ENCODE assay signal across 19 cellular contexts in the genomic region with DNA sequence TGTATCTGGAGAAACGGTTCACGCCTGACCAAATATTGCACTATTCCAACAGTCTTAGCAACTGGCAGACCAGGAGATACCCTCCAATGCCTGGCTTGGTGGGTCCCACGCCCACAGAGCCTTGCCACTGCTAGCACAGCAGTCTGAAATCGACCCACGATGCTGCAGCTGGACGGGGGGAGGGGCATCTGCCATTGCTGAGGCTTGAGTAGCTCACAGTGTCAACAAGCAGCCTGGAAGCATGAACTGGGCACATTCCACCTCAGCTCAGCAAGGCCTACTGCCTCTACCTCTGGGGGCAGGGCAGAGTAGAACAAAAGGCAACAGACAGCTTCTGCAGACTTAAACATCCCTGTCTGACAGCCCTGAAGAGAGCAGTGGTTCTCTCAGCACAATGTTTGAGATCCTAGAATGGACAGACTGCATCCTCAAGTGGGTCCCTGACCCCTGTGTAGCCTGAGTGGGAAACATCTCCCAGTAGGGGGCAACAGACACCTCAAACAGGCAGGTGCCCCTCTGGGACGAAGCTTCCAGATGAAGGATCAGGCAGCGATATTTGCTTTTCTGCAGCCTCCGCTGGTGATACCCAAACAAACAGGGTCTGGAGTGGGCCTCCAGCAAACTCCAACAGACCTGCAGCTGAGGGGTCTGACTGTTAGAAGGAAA.
DNase-seq lines count a peak whose midpoint lies in the region; ATAC-seq and TF ChIP-seq lines count a peak whose summit lies in the region.
"Had no signal": no experiment of that assay in that cellular context is flagged by ENCODE, and none has a peak within 500 bp of the region (broad histone marks: within the 10 kb centered on the region; RNA-seq: fewer than 3 reads in every experiment).

No MANE protein-coding gene starts in this region.

- no peak overlapping the region for H2AFZ ChIP-seq in HCT116 (ENCODE audit: low read depth, low read length, poor library complexity, severe bottlenecking)
- H2AFZ ChIP-seq in mesenchymal stem cell (ENCODE audit: low read depth, low read length) = no peak overlapping the region

- no peak overlapping the region for H3K4me3 Mint-ChIP-seq in WTC11
- no peak overlapping the region for H3K4me3 Mint-ChIP-seq in activated naive CD8-positive, alpha-beta T cell treated with anti-CD3 and anti-CD28 coated beads, Interleukin-2, amount 50 U/mL, for 24 hours
- H3K4me3 Mint-ChIP-seq: activated CD8-positive, alpha-beta T cell treated with anti-CD3 and anti-CD28 coated beads for 36 hours; stimulated activated effector memory CD8-positive, alpha-beta T cell treated with anti-CD3 and anti-CD28 coated beads, Interleukin-12 subunit alpha, Interleukin-12 subunit beta, amount 100 ng/mL, for 72 hours had no signal

- peaks cover 7% of the 10 kb centered on the region for H3K27me3 Mint-ChIP-seq in WTC11 (ENCODE audit: low read depth)
- peaks cover 37% of the 10 kb centered on the region for H3K27me3 Mint-ChIP-seq in activated naive CD8-positive, alpha-beta T cell treated with anti-CD3 and anti-CD28 coated beads, Interleukin-2, amount 50 U/mL, for 24 hours

- H3K9me3 Mint-ChIP-seq in WTC11 = peaks cover 33% of the 10 kb centered on the region
- H3K9me3 Mint-ChIP-seq in activated naive CD8-positive, alpha-beta T cell treated with anti-CD3 and anti-CD28 coated beads, Interleukin-2, amount 50 U/mL, for 24 hours = peaks cover 10% of the 10 kb centered on the region
- H3K9me3 Mint-ChIP-seq: activated CD8-positive, alpha-beta T cell treated with anti-CD3 and anti-CD28 coated beads for 36 hours had no signal

- CTCF ChIA-PET in HCT116 (lab: Charles Lee) (no interaction called here), WTC11 (lab: Charles Lee) (interaction anchor here (0.7 to 1.6 kb wide), 3 partner anchors 15 to 805 kb away, joined by 3 to 9 read pairs (median 3); no protein-coding TSS in a partner anchor)

- H3K18ac ChIP-seq in mesenchymal stem cell (ENCODE audit: low read depth in 1 of 2, low read length in 2 of 2) = peak overlapping the region in 1 of 2 experiments; percentile 71

- no peak overlapping the region for H3K4me2 ChIP-seq in HCT116 (ENCODE audit: low read length)
- no peak overlapping the region for H3K4me2 ChIP-seq in mesenchymal stem cell (ENCODE audit: low read length, poor library complexity, severe bottlenecking)

- BruUV-seq in HCT116 (replicated peaks; lab: Mats Ljungman, UMichigan) = no TSS peak

- POLR2A ChIA-PET in HCT116 (lab: Charles Lee) (no interaction called here), WTC11 (lab: Charles Lee) (no interaction called here)

- intact Hi-C loops in HCT116 (cut with micrococcal nuclease) = no loop called here
- intact Hi-C loops in left lung (cut with DNase I) = no loop called here
- intact Hi-C loops in sigmoid colon (cut with DNase I) = no loop called here

- H3K9me3 ChIP-seq in HCT116 (ENCODE audit: control insufficient read depth in 1 of 2, insufficient read depth in 1 of 2, low read depth in 1 of 2, low read length in 2 of 2) (no peaks in the 10 kb centered on the region), left lung (peaks cover 0 to 2% of the 10 kb centered on the region in 2 donors), sigmoid colon (no peaks in the 10 kb centered on the region), mesenchymal stem cell (ENCODE audit: control insufficient read depth, low read length) (no peaks in the 10 kb centered on the region)
- H3K9me3 ChIP-seq: ascending aorta, gastrocnemius medialis, SJCRH30 had no signal

- H3K4me1 ChIP-seq in HCT116 (ENCODE audit: control insufficient read depth in 1 of 2, insufficient read depth in 2 of 2, low read length in 2 of 2) (no peaks in the 10 kb centered on the region), left lung (no peaks in the 10 kb centered on the region), sigmoid colon (peaks cover 0 to 6% (median 0%) of the 10 kb centered on the region in 4 donors), mesenchymal stem cell (ENCODE audit: control insufficient read depth, insufficient read depth, low read depth, low read length) (no peaks in the 10 kb centered on the region)
- H3K4me1 ChIP-seq: ascending aorta, gastrocnemius medialis, SJCRH30 had no signal

- H2BK15ac ChIP-seq in mesenchymal stem cell (ENCODE audit: low read depth, poor library complexity, severe bottlenecking) = no peak overlapping the region

- no peaks in the 10 kb centered on the region for H3K79me2 ChIP-seq in HCT116 (ENCODE audit: insufficient read depth, low read length)

- H3K36me3 Mint-ChIP-seq in WTC11 = peaks cover 7% of the 10 kb centered on the region; the same call in 1 of the 2 replicates
- peaks cover 6% of the 10 kb centered on the region for H3K36me3 Mint-ChIP-seq in activated naive CD8-positive, alpha-beta T cell treated with anti-CD3 and anti-CD28 coated beads, Interleukin-2, amount 50 U/mL, for 24 hours (ENCODE audit: low read depth)
- H3K36me3 Mint-ChIP-seq: IgD-negative memory B cell; stimulated activated effector memory CD8-positive, alpha-beta T cell treated with anti-CD3 and anti-CD28 coated beads, Interleukin-12 subunit alpha, Interleukin-12 subunit beta, amount 100 ng/mL, for 72 hours had no signal

- H3K9me2 ChIP-seq in HCT116 (ENCODE audit: insufficient read depth) = no peaks in the 10 kb centered on the region

- H3K23ac ChIP-seq in mesenchymal stem cell (ENCODE audit: low read length in 2 of 2) = no peak overlapping the region

- RAD21 ChIA-PET in HCT116 (lab: Charles Lee; ENCODE audit: low non-redundant PET in 1 of 2, low total read pairs in 2 of 2, uncharacterized antibody in 2 of 2, unreplicated experiment in 2 of 2) = no interaction called here

- H3K14ac ChIP-seq in mesenchymal stem cell (ENCODE audit: low read length in 2 of 2) = no peak overlapping the region

- H3K4me1 Mint-ChIP-seq in WTC11 = no peaks in the 10 kb centered on the region
- H3K4me1 Mint-ChIP-seq in activated naive CD8-positive, alpha-beta T cell treated with anti-CD3 and anti-CD28 coated beads, Interleukin-2, amount 50 U/mL, for 24 hours = peaks cover 6% of the 10 kb centered on the region
- H3K4me1 Mint-ChIP-seq: stimulated activated effector memory CD8-positive, alpha-beta T cell treated with anti-CD3 and anti-CD28 coated beads, Interleukin-12 subunit alpha, Interleukin-12 subunit beta, amount 100 ng/mL, for 72 hours had no signal

- ATAC-seq in HCT116 (peak; percentile 40; the same call in 1 of the 2 replicates), WTC11 (no peak), left lung (peak; percentile 24), HG03280 (IDR thresholded peaks at IDR 0.05; ENCODE audit: unreplicated experiment) (no peak)
- ATAC-seq in activated naive CD8-positive, alpha-beta T cell treated with anti-CD3 and anti-CD28 coated beads, Interleukin-2, amount 50 U/mL, for 24 hours = no peak
- ATAC-seq: activated CD8-positive, alpha-beta T cell treated with anti-CD3 and anti-CD28 coated beads for 36 hours; gastrocnemius medialis; stimulated activated effector memory CD8-positive, alpha-beta T cell treated with anti-CD3 and anti-CD28 coated beads, Interleukin-12 subunit alpha, Interleukin-12 subunit beta, amount 100 ng/mL, for 72 hours had no signal

- no peaks in the 10 kb centered on the region for H3K27me3 ChIP-seq in HCT116 (ENCODE audit: insufficient read depth, low read length)
- H3K27me3 ChIP-seq in left lung = no peaks in the 10 kb centered on the region
- no peaks in the 10 kb centered on the region for H3K27me3 ChIP-seq in sigmoid colon
- H3K27me3 ChIP-seq in mesenchymal stem cell (ENCODE audit: control insufficient read depth in 1 of 2, insufficient read depth in 1 of 2, low read length in 2 of 2) = peaks cover 0 to 5% of the 10 kb centered on the region in 2 experiments
- H3K27me3 ChIP-seq: ascending aorta, gastrocnemius medialis, SJCRH30 had no signal

- no peak for TF ChIP-seq EP300 in sigmoid colon (IDR thresholded peaks at IDR 0.05)

- H3K36me3 ChIP-seq in HCT116 (ENCODE audit: control insufficient read depth in 1 of 2, insufficient read depth in 2 of 2, low read length in 2 of 2) (no peaks in the 10 kb centered on the region), left lung (no peaks in the 10 kb centered on the region), sigmoid colon (no peaks in the 10 kb centered on the region), mesenchymal stem cell (ENCODE audit: control insufficient read depth in 1 of 2, insufficient read depth in 2 of 2, low read depth in 1 of 2, low read length in 2 of 2) (no peaks in the 10 kb centered on the region)
- H3K36me3 ChIP-seq: ascending aorta, gastrocnemius medialis, SJCRH30 had no signal

- no peak overlapping the region for H2AK5ac ChIP-seq in mesenchymal stem cell (ENCODE audit: low read length, severe bottlenecking)

- TF ChIP-seq POLR2A in HCT116 (IDR thresholded peaks at IDR 0.05; ENCODE audit: borderline replicate concordance, extremely low read depth, insufficient read depth, insufficient read length) (no peak), sigmoid colon (IDR thresholded peaks at IDR 0.05) (no peak)

- H4K91ac ChIP-seq in mesenchymal stem cell (ENCODE audit: low read length) = no peak overlapping the region

- DNase-seq in HCT116 (ENCODE audit: low read depth, low spot score) (no peak), WTC11 (ENCODE audit: low spot score) (peak; percentile 16), left lung (no peak), sigmoid colon (no peak), mesenchymal stem cell (no peak)
- DNase-seq in activated naive CD8-positive, alpha-beta T cell treated with anti-CD3 and anti-CD28 coated beads, Interleukin-2, amount 50 U/mL, for 24 hours = no peak
- DNase-seq: activated CD8-positive, alpha-beta T cell treated with anti-CD3 and anti-CD28 coated beads for 36 hours; C1 segment of cervical spinal cord; effector memory CD4-positive, alpha-beta T cell; gastrocnemius medialis; NCI-H146; stimulated activated CD4-positive, alpha-beta T cell treated with anti-CD3 and anti-CD28 coated beads, Interleukin-2, amount 100 ng/mL, for 48 hours had no signal

- 63 to 69% methylated on average over 9 of the region's 9 CpGs for WGBS in sigmoid colon, 2 donors
- 89% methylated on average over 8 of the region's 9 CpGs for WGBS in mesenchymal stem cell

- no peak overlapping the region for H3K27ac Mint-ChIP-seq in WTC11
- no peak overlapping the region for H3K27ac Mint-ChIP-seq in activated naive CD8-positive, alpha-beta T cell treated with anti-CD3 and anti-CD28 coated beads, Interleukin-2, amount 50 U/mL, for 24 hours
- H3K27ac Mint-ChIP-seq: activated CD8-positive, alpha-beta T cell treated with anti-CD3 and anti-CD28 coated beads for 36 hours; activated T-helper 2 cell treated with anti-CD3 and anti-CD28 coated beads, Interferon-gamma antibody, Interleukin-2, Interleukin-4, amounts not matched to agents 10 μg/mL and 5 μg/mL and 100 μg/mL, durations not matched to agents 14 hours and 24 hours and 36 hours; IgD-negative memory B cell; stimulated activated effector memory CD8-positive, alpha-beta T cell treated with anti-CD3 and anti-CD28 coated beads, Interleukin-12 subunit alpha, Interleukin-12 subunit beta, amount 100 ng/mL, for 72 hours had no signal

- no peak overlapping the region for H4K8ac ChIP-seq in mesenchymal stem cell (ENCODE audit: low read length)

- H3K27ac ChIP-seq in C4-2B (no peak overlapping the region), HCT116 (ENCODE audit: low read depth, low read length) (no peak overlapping the region), left lung (no peak overlapping the region), sigmoid colon (no peak overlapping the region), mesenchymal stem cell (ENCODE audit: low read length, poor library complexity, severe bottlenecking) (no peak overlapping the region)
- H3K27ac ChIP-seq: ascending aorta, gastrocnemius medialis, SJCRH30 had no signal

- H2BK12ac ChIP-seq in mesenchymal stem cell (ENCODE audit: low read length in 2 of 2) = no peak overlapping the region

- H2BK5ac ChIP-seq in mesenchymal stem cell (ENCODE audit: low read depth, low read length, poor library complexity, severe bottlenecking) = no peak overlapping the region

- no peaks in the 10 kb centered on the region for H3K79me1 ChIP-seq in mesenchymal stem cell (replicated peaks; ENCODE audit: low read length, poor library complexity, severe bottlenecking)

- TF ChIP-seq RAD21 in HCT116 (IDR thresholded peaks at IDR 0.05; ENCODE audit: low read depth) = peak; percentile 30; the same call in 1 of the 2 replicates

- TF ChIP-seq CTCF in C4-2B (conservative IDR thresholded peaks at IDR 0.05) (peak; percentile 7; the same call in 1 of the 2 replicates), HCT116 (IDR thresholded peaks at IDR 0.05 in 2 of 3, conservative IDR thresholded peaks at IDR 0.05 in 1 of 3; ENCODE audit: borderline replicate concordance in 1 of 3, insufficient read depth in 1 of 3, low read depth in 2 of 3, low read length in 2 of 3) (peak; percentile 6 to 23 (median 21); a peak in 2 of 6 replicates), WTC11 (IDR thresholded peaks at IDR 0.05) (no peak), left lung (IDR thresholded peaks at IDR 0.05) (no peak), sigmoid colon (IDR thresholded peaks at IDR 0.05) (no peak)

- no peak overlapping the region for H3K4me3 ChIP-seq in HCT116 (replicated peaks in 1 of 2; ENCODE audit: low read depth in 1 of 2, low read length in 2 of 2)
- no peak overlapping the region for H3K4me3 ChIP-seq in left lung
- no peak overlapping the region for H3K4me3 ChIP-seq in sigmoid colon
- no peak overlapping the region for H3K4me3 ChIP-seq in mesenchymal stem cell (ENCODE audit: insufficient read depth in 1 of 2, low read depth in 1 of 2, low read length in 2 of 2)
- H3K4me3 ChIP-seq: ascending aorta, gastrocnemius medialis, SJCRH30 had no signal

- H4K20me1 ChIP-seq in HCT116 (ENCODE audit: insufficient read depth) = no peaks in the 10 kb centered on the region

- no peak overlapping the region for H2BK120ac ChIP-seq in mesenchymal stem cell (ENCODE audit: low read depth, low read length)

- no peak overlapping the region for H3K9ac ChIP-seq in HCT116 (ENCODE audit: low read length)
- no peak overlapping the region for H3K9ac ChIP-seq in mesenchymal stem cell (ENCODE audit: low read length)

- no peak overlapping the region for H3K4ac ChIP-seq in mesenchymal stem cell (ENCODE audit: low read depth in 1 of 2, low read length in 2 of 2)

Comparison
In these comparisons a context has a peak if more than half of its experiments do, and no peak if none do; other contexts are left out.
1. CTCF ChIP-seq: peak in C4-2B (single experiment) and HCT116 (3 of 3); none in WTC11 (single experiment), left lung (0 of 2) and sigmoid colon (0 of 4).
2. ATAC-seq: peak in HCT116 (single experiment) and left lung (single experiment); none in WTC11 (single experiment), HG03280 (single experiment) and activated naive CD8-positive, alpha-beta T cell treated with anti-CD3 and anti-CD28 coated beads, Interleukin-2, amount 50 U/mL, for 24 hours (single experiment).